In the genomic region with DNA sequence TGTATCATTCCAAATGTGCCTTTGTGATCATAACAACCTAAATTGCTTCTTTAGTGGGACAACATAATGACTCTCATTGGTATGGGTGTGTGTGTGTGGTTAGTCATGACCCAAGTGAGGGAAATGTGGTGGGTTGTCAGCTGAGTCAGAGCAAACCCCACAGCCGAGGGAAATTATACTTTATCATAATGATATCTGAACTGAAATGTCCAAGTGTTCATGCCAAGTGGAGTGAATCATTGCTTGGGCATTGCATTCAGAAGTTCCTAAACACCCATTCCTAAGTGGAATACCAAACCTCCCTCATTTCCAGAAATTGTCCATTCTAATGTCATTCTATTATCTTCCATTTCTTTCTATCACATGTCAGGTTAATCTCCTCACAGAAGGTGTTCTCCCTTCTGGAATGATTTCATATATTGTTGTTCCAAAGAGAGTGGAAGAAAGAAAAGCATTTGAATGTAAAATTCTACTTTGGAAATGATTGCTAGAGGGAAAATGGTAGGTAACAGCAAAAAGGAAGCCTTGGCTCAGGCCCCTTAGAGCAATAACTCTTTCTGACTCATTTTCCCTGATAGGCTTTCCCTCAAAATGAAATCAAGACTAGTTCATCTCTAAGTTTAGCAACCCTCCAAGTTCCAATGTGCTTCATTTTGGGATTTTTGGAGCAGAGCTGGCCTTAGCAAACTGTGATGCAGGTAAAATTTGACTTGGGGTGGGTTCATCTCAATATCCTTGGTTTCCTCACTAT, we compare ENCODE assay signal across 1 cellular context.
TF ChIP-seq lines count a peak whose summit lies in the region.

No MANE protein-coding gene starts in this region.

TF ChIP-seq in WTC11, 78 proteins besides CTCF, POLR2A, EP300 and RAD21 (continued from another document):
- TF ChIP-seq MXD4 (CRISPR knock-in tag; IDR thresholded peaks at IDR 0.05; ENCODE audit: borderline replicate concordance), result no peak
TF ChIP-seq in WTC11: peak in this region for 0.
